Comparison of ENCODE assay signal across 1 cellular context in the genomic region with DNA sequence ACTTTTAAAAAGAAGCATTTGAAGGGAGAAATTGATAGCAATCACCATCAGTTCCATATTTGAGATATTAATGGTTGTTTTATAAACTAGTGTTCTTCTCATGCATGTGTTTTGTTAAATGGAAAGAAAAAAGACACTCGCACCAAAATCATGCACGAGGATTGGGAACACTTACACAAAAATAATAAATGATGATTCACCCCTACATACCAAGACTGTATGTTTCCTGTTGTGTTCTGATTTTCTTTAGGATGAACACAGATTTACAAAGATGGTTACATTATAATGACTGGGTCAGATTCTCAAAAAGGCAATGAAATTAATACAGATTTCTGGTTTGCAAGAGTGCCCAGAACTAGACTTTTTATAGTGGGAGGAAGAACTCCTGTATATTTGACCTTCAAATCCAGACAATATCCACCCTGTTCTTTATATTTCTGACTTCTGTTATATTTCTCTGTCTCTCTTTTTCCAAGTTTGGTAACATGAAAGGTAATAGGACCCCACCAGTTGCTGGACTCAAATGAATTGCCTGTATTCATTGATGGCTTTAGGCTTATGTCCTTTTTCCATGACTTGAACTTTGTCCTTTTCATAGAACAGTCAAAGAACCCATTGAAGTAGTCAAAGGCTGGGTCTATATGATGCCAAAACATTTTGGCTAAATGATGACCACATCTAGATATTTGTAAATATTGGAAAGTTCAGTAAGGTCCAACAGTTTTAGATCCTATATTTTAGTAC.
TF ChIP-seq lines count a peak whose summit lies in the region.

No MANE protein-coding gene starts in this region.

TF ChIP-seq in SK-N-SH treated with all-trans-retinoic acid at 6 μM for 48 hours, 23 proteins besides CTCF, POLR2A, EP300 and RAD21 (continued from another document):
- TF ChIP-seq CSRNP3 (CRISPR knock-in tag; IDR thresholded peaks at IDR 0.05) (no peak), TOX (CRISPR knock-in tag; IDR thresholded peaks at IDR 0.05; ENCODE audit: borderline replicate concordance) (no peak)
